In the genomic region with DNA sequence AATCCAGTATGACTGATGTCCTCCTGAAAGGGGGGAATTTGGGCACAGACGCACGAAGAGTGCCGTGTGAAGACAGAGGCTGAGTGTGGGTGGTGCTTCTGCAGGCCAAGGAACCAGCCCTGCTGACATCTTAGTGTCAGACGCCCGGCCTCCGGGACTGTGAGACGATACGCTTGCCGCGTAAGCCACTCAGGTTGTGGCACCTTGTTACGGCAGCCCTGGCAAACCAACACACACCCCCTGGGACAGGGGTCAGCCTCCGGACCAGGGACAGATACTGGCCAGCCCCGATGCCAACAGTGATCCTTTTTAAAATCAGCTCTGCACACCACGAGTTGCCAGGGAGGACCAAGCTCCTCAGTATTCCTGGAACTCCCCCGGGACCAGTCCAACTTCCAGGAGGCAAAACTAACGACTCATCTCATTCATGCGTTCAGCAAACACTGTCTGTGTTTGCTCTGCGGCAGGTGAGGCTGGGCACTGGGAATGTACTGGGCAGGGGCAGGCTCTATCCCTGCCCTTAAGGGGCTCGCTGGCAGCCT, we compare ENCODE assay signal across 14 cellular contexts. TPM values are rescaled to one million over a fixed set of nuclear protein-coding genes. Genes with fewer than 3 reads are reported as not detected.
DNase-seq lines count a peak whose midpoint lies in the region; ATAC-seq and TF ChIP-seq lines count a peak whose summit lies in the region.
"Had no signal": no experiment of that assay in that cellular context is flagged by ENCODE, and none has a peak within 500 bp of the region (broad histone marks: within the 10 kb centered on the region; RNA-seq: fewer than 3 reads in every experiment).

No MANE protein-coding gene starts in this region.

- in situ Hi-C loops in ACHN (cut with HindIII; ENCODE audit: low pct_ligation_motif_present, low pct_unique_long_range_greater_than_20kb, low sequenced_read_pairs): no loop called here

- no peak overlapping the region for H3K27ac ChIP-seq in foreskin keratinocyte
- H3K27ac ChIP-seq: BLaER1 treated with 17β-estradiol and CSF1 and Interleukin-3, amounts not matched to agents 10 nM and 100 nM had no signal

- no peak for TF ChIP-seq CTCF in foreskin keratinocyte (conservative IDR thresholded peaks at IDR 0.05)

- H3K36me3 Mint-ChIP-seq in activated CD4-positive, alpha-beta memory T cell treated with anti-CD3 and anti-CD28 coated beads, Interleukin-2, amount 10 ng/mL, durations not matched to agents 7 days and 5 days (ENCODE audit: low read depth): no peaks in the 10 kb centered on the region

- peaks cover 12% of the 10 kb centered on the region for H3K27me3 Mint-ChIP-seq in activated CD4-positive, alpha-beta memory T cell treated with anti-CD3 and anti-CD28 coated beads, Interleukin-2, amount 10 ng/mL, durations not matched to agents 7 days and 5 days

- CTCF ChIA-PET in activated CD4-positive, alpha-beta memory T cell treated with anti-CD3 and anti-CD28 coated beads, Interleukin-2, amount 10 ng/mL, durations not matched to agents 7 days and 5 days (lab: Charles Lee): no interaction called here

- peaks cover 7% of the 10 kb centered on the region for H3K27me3 ChIP-seq in foreskin keratinocyte
- H3K27me3 ChIP-seq: BLaER1 treated with 17β-estradiol and CSF1 and Interleukin-3, amounts not matched to agents 10 nM and 100 nM had no signal

- POLR2A ChIA-PET in activated CD4-positive, alpha-beta memory T cell treated with anti-CD3 and anti-CD28 coated beads, Interleukin-2, amount 10 ng/mL, durations not matched to agents 7 days and 5 days (lab: Charles Lee): no interaction called here

- DNase-seq in AG20443 (ENCODE audit: low spot score): peak; percentile 80
- DNase-seq in DMS53 (lab: John Stamatoyannopoulos, UW): peak; percentile 88
- peak; percentile 46 for DNase-seq in NCI-H2196 treated with DMSO at 0.1 percent for 48 hours (lab: John Stamatoyannopoulos, UW; ENCODE audit: unreplicated experiment)
- no peak for DNase-seq in foreskin keratinocyte
- no peak for DNase-seq in activated CD4-positive, alpha-beta memory T cell treated with anti-CD3 and anti-CD28 coated beads, Interleukin-2, amount 10 ng/mL, durations not matched to agents 7 days and 5 days
- DNase-seq in cerebellar cortex (ENCODE audit: low spot score): no peak
- DNase-seq in ACHN: no peak
- DNase-seq in DMS 273 treated with DMSO at 0.1 percent for 48 hours (lab: John Stamatoyannopoulos, UW): no peak
- DNase-seq: activated CD4-positive, alpha-beta T cell treated with anti-CD3 and anti-CD28 coated beads, Interleukin-2, amount 50 U/mL, for 4 hours; amniotic stem cell; NCI-H2081 treated with DMSO at 0.1 percent for 48 hours; stimulated activated CD4-positive, alpha-beta T cell treated with anti-CD3 and anti-CD28 coated beads, Interleukin-4, amount 100 ng/mL, for 1 hour had no signal

- no peaks in the 10 kb centered on the region for H3K4me1 Mint-ChIP-seq in activated CD4-positive, alpha-beta memory T cell treated with anti-CD3 and anti-CD28 coated beads, Interleukin-2, amount 10 ng/mL, durations not matched to agents 7 days and 5 days

- no peak overlapping the region for H3K4me3 Mint-ChIP-seq in activated CD4-positive, alpha-beta memory T cell treated with anti-CD3 and anti-CD28 coated beads, Interleukin-2, amount 10 ng/mL, durations not matched to agents 7 days and 5 days
- H3K4me3 Mint-ChIP-seq: activated T-helper 17 cell treated with anti-CD3 and anti-CD28 coated beads, Interleukin-2, amount 50 U/mL, for 72 hours had no signal

- no peaks in the 10 kb centered on the region for H3K4me1 ChIP-seq in foreskin keratinocyte

- H3K9me3 Mint-ChIP-seq in activated CD4-positive, alpha-beta memory T cell treated with anti-CD3 and anti-CD28 coated beads, Interleukin-2, amount 10 ng/mL, durations not matched to agents 7 days and 5 days: no peaks in the 10 kb centered on the region
- H3K9me3 Mint-ChIP-seq: activated T-helper 17 cell treated with anti-CD3 and anti-CD28 coated beads, Interleukin-2, amount 50 U/mL, for 72 hours had no signal

- ATAC-seq in foreskin keratinocyte: peak; percentile 9
- ATAC-seq: activated T-helper 17 cell treated with anti-CD3 and anti-CD28 coated beads, Interleukin-2, amount 50 U/mL, for 72 hours had no signal

- no peak overlapping the region for H3K27ac Mint-ChIP-seq in activated CD4-positive, alpha-beta memory T cell treated with anti-CD3 and anti-CD28 coated beads, Interleukin-2, amount 10 ng/mL, durations not matched to agents 7 days and 5 days
- H3K27ac Mint-ChIP-seq: activated T-helper 17 cell treated with anti-CD3 and anti-CD28 coated beads, Interleukin-2, amount 50 U/mL, for 72 hours had no signal

RNA-seq across cellular contexts. Expression of a gene that starts 21.2 kb away (rescaled TPM):
- 1.0 and 1.6 TPM in 2 replicates for total RNA-seq in foreskin keratinocyte
- 1.0 and 1.9 TPM in 2 replicates for polyA plus RNA-seq in foreskin keratinocyte
- total RNA-seq in activated CD4-positive, alpha-beta memory T cell treated with anti-CD3 and anti-CD28 coated beads, Interleukin-2, amount 10 ng/mL, durations not matched to agents 7 days and 5 days: 1 to 10 TPM; 1.7 to 1.8 TPM

RNA-seq across cellular contexts. Expression of a gene that starts 39.8 kb away (rescaled TPM):
- total RNA-seq in foreskin keratinocyte: 11.3 and 12.9 TPM in 2 replicates
- polyA plus RNA-seq in foreskin keratinocyte: 10.1 and 10.5 TPM in 2 replicates
- 1 to 10 TPM; 5.1 to 6.1 TPM for total RNA-seq in activated CD4-positive, alpha-beta memory T cell treated with anti-CD3 and anti-CD28 coated beads, Interleukin-2, amount 10 ng/mL, durations not matched to agents 7 days and 5 days

RNA-seq across cellular contexts. Expression of a gene that starts 47.5 kb away (rescaled TPM):
- total RNA-seq in foreskin keratinocyte: 59.5 and 64.7 TPM in 2 replicates
- polyA plus RNA-seq in foreskin keratinocyte: 46.4 and 48.6 TPM in 2 replicates
- total RNA-seq in activated CD4-positive, alpha-beta memory T cell treated with anti-CD3 and anti-CD28 coated beads, Interleukin-2, amount 10 ng/mL, durations not matched to agents 7 days and 5 days: 10 to 100 TPM; 54.6 to 55.6 TPM

Comparison
In these comparisons a context has a peak if more than half of its experiments do, and no peak if none do; other contexts are left out.
1. DNase-seq: peak in AG20443 (single experiment), DMS53 (single experiment) and NCI-H2196 treated with DMSO at 0.1 percent for 48 hours (single experiment); none in foreskin keratinocyte (0 of 2), activated CD4-positive, alpha-beta memory T cell treated with anti-CD3 and anti-CD28 coated beads, Interleukin-2, amount 10 ng/mL, durations not matched to agents 7 days and 5 days (single experiment), cerebellar cortex (single experiment), ACHN (single experiment) and DMS 273 treated with DMSO at 0.1 percent for 48 hours (single experiment).